Comparison of ENCODE assay signal across 8 cellular contexts in the genomic region with DNA sequence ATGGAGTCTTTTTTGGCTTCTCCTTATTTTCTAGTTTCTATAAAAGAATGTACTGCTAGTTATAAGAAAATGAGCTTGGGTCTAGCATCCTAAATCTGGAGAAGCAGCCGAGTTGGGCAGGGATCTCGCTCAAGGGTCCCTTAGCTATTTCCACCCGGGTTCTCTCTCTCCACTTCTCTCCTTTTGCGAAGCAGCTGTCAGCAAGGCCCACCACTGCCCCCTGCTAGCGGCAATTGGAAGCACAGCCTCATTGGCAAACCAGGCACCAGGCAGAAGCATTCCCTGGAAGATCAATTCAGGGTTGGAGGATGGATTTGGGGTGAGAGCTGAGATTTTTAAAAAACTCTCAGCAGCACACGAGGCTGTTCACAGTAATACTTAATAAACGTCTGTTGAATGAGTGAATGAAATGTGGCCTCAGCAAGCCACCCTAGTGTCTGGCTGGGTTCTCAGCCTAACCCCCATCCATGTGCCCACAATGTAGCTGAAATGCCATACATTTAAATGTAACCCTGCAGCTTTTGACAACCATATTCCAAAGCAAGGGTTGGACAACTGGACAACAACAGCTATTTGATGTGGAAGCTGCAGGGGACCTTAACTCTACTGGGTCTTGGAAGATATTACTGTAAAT. TPM values are rescaled to one million over a fixed set of nuclear protein-coding genes. Genes with fewer than 3 reads are reported as not detected.
A peak's percentile ranks its signal among the peaks of the same experiment; 100 is the strongest.
DNase-seq lines count a peak whose midpoint lies in the region; ATAC-seq, FAIRE-seq and TF ChIP-seq lines count a peak whose summit lies in the region.

No MANE protein-coding gene starts in this region.

- FAIRE-seq in GM18507 (lab: Jason Lieb, UNC), result peak; percentile 89

- no peak overlapping the region for H3K27ac ChIP-seq in A673 (ENCODE audit: low read depth, low read length, poor library complexity, severe bottlenecking)

- H3K4me3 ChIP-seq in A673 (ENCODE audit: low read depth, low read length, poor library complexity, severe bottlenecking), result no peak overlapping the region
- no peak overlapping the region for H3K4me3 ChIP-seq in LNCaP clone FGC (ENCODE audit: low read depth, low read length)

- no peaks in the 10 kb centered on the region for H3K9me3 ChIP-seq in A673 (ENCODE audit: low read depth, low read length, poor library complexity, severe bottlenecking)

- peaks cover 22% of the 10 kb centered on the region for H3K36me3 ChIP-seq in A673 (ENCODE audit: insufficient read depth, low read length, poor library complexity, severe bottlenecking)

- peak; percentile 94 for TF ChIP-seq CTCF in A673 (conservative IDR thresholded peaks at IDR 0.05; ENCODE audit: low read depth, low read length)
- peak; percentile 96 for TF ChIP-seq CTCF in LNCaP clone FGC (IDR thresholded peaks at IDR 0.05; ENCODE audit: control insufficient read depth, extremely low read depth, insufficient read depth)

- POLR2A ChIA-PET in A673 (lab: Charles Lee; ENCODE audit: low non-redundant PET), result no interaction called here

- no peaks in the 10 kb centered on the region for H3K27me3 ChIP-seq in A673 (replicated peaks; ENCODE audit: insufficient read depth, low read depth, low read length, poor library complexity)

- BruUV-seq in A673 (replicated peaks; lab: Mats Ljungman, UMichigan), result no TSS peak

- intact Hi-C loops in A673 (cut with micrococcal nuclease; ENCODE audit: unreplicated experiment), result loop anchor here (1.0 kb wide), 2 partner anchors 64 to 113 kb away; no protein-coding TSS in a partner anchor
- intact Hi-C loops in left cardiac atrium (cut with DNase I), result loop anchor here in 1 of 2 donors (1.0 to 2.0 kb wide), 2 partner anchors 64 to 111 kb away; no protein-coding TSS in a partner anchor

- H3K4me1 ChIP-seq in A673 (ENCODE audit: insufficient read depth, low read length, poor library complexity, severe bottlenecking), result no peaks in the 10 kb centered on the region

- CTCF ChIA-PET in A673 (lab: Charles Lee), result interaction anchor here (0.6 to 2.0 kb wide), 9 partner anchors 9 to 655 kb away, joined by 3 to 18 read pairs (median 3); no protein-coding TSS in a partner anchor

- ATAC-seq in left cardiac atrium (peak; percentile 58 to 77), HG03378 (IDR thresholded peaks at IDR 0.05; ENCODE audit: unreplicated experiment) (no peak)

- DNase-seq in A673 (ENCODE audit: low spot score), result peak; percentile 66
- no peak for DNase-seq in GM18507 (ENCODE audit: extremely low spot score, insufficient read length, low read depth)
- no peak for DNase-seq in LNCaP clone FGC (ENCODE audit: low read depth)
- peak; percentile 34 to 65 (median 52) for DNase-seq in T-helper 1 cell
- peak; percentile 43 for DNase-seq in activated naive CD8-positive, alpha-beta T cell treated with anti-CD3 and anti-CD28 coated beads, Interleukin-2, amount 50 U/mL, for 16 hours (ENCODE audit: low read depth, low spot score)
- peak; percentile 76 for DNase-seq in left cardiac atrium
- peak; percentile 54 for DNase-seq in renal cortical epithelial cell (ENCODE audit: low read depth)

RNA-seq across cellular contexts. Expression of a gene that starts 34.6 kb away (rescaled TPM):
- 33.3 and 37.3 TPM in 2 replicates for total RNA-seq in A673 (2021)
- 100 to 1,000 TPM in 1 of 2 donors, 10 to 100 TPM in 1; 80.4 to 101 TPM for total RNA-seq in left cardiac atrium
- 402 and 506 TPM in 2 replicates for total RNA-seq in renal cortical epithelial cell

RNA-seq across cellular contexts. Expression of a gene that starts 42.2 kb away (rescaled TPM):
- 95.9 and 130 TPM in 2 replicates for total RNA-seq in A673 (2021)
- 100 to 1,000 TPM; 218 to 220 TPM for total RNA-seq in left cardiac atrium
- 154 and 221 TPM in 2 replicates for total RNA-seq in renal cortical epithelial cell

Comparison
In these comparisons a context has a peak if more than half of its experiments do, and no peak if none do; other contexts are left out.
1. DNase-seq: peak in A673 (single experiment), T-helper 1 cell (5 of 5), activated naive CD8-positive, alpha-beta T cell treated with anti-CD3 and anti-CD28 coated beads, Interleukin-2, amount 50 U/mL, for 16 hours (single experiment), left cardiac atrium (single experiment) and renal cortical epithelial cell (single experiment); none in GM18507 (single experiment) and LNCaP clone FGC (single experiment).